ENCODE assay signal across 16 cellular contexts in genomic region chr6:127481628-127482027, GRCh38. TPM values are rescaled to one million over a fixed set of nuclear protein-coding genes. Genes with fewer than 3 reads are reported as not detected.
A peak's percentile ranks its signal among the peaks of the same experiment; 100 is the strongest.
DNase-seq lines count a peak whose midpoint lies in the region; ATAC-seq and TF ChIP-seq lines count a peak whose summit lies in the region.
"Had no signal": no experiment of that assay in that cellular context is flagged by ENCODE, and none has a peak within 500 bp of the region (broad histone marks: within the 10 kb centered on the region; RNA-seq: fewer than 3 reads in every experiment).

No MANE protein-coding gene starts in this region.

- TF ChIP-seq POLR2A in HCT116 (IDR thresholded peaks at IDR 0.05; ENCODE audit: borderline replicate concordance, extremely low read depth, insufficient read depth, insufficient read length) (no peak), esophagus squamous epithelium (IDR thresholded peaks at IDR 0.05) (no peak)

- no peaks in the 10 kb centered on the region for H3K79me2 ChIP-seq in HCT116 (ENCODE audit: insufficient read depth, low read length)
- no peaks in the 10 kb centered on the region for H3K79me2 ChIP-seq in SK-N-SH (ENCODE audit: insufficient read depth)

- 38% methylated on average over 4 of the region's 4 CpGs for WGBS in SK-N-SH (ENCODE audit: low lambda C conversion rate)
- 46 to 75% methylated on average over 4 of the region's 4 CpGs for WGBS in esophagus squamous epithelium, 2 donors

- H3K9ac ChIP-seq in HCT116 (ENCODE audit: low read length) (no peak overlapping the region), SK-N-SH (no peak overlapping the region)

- 0 out of 4 replicates have a peak, but pooled peaks of 1 of the 2 experiments have one; percentile 12 for TF ChIP-seq EP300 in SK-N-SH (IDR thresholded peaks at IDR 0.05; ENCODE audit: borderline replicate concordance in 1 of 2, low read depth in 1 of 2, low read length in 1 of 2)

- intact Hi-C loops in HCT116 (cut with micrococcal nuclease) (no loop called here), esophagus squamous epithelium (cut with DNase I) (no loop called here)

- H3K9me2 ChIP-seq in HCT116 (ENCODE audit: insufficient read depth): no peaks in the 10 kb centered on the region
- H3K9me2 ChIP-seq in SK-N-SH: no peaks in the 10 kb centered on the region

- TF ChIP-seq CTCF in HCT116 (IDR thresholded peaks at IDR 0.05 in 2 of 3, conservative IDR thresholded peaks at IDR 0.05 in 1 of 3; ENCODE audit: borderline replicate concordance in 1 of 3, insufficient read depth in 1 of 3, low read depth in 2 of 3, low read length in 2 of 3): no peak
- TF ChIP-seq CTCF in SK-N-SH (IDR thresholded peaks at IDR 0.05): no peak
- TF ChIP-seq CTCF in fibroblast of the aortic adventitia (IDR thresholded peaks at IDR 0.05; ENCODE audit: insufficient read depth, low read length): no peak
- TF ChIP-seq CTCF in retinal pigment epithelial cell (conservative IDR thresholded peaks at IDR 0.05; ENCODE audit: low read depth, low read length): no peak
- TF ChIP-seq CTCF in esophagus squamous epithelium (IDR thresholded peaks at IDR 0.05): no peak

- peaks cover 24% of the 10 kb centered on the region for H3F3A ChIP-seq in SK-N-SH (replicated peaks; ENCODE audit: insufficient read depth)

- H2AFZ ChIP-seq in HCT116 (ENCODE audit: low read depth, low read length, poor library complexity, severe bottlenecking) (no peak overlapping the region), SK-N-SH (ENCODE audit: low read depth) (no peak overlapping the region)

- H3K4me2 ChIP-seq in HCT116 (ENCODE audit: low read length): peak overlapping the region; percentile 13; the same call in 1 of the 2 replicates
- H3K4me2 ChIP-seq in SK-N-SH: no peak overlapping the region

- RAD21 ChIA-PET in HCT116 (lab: Charles Lee; ENCODE audit: low non-redundant PET in 1 of 2, low total read pairs in 2 of 2, uncharacterized antibody in 2 of 2, unreplicated experiment in 2 of 2): no interaction called here

- no peaks in the 10 kb centered on the region for H3K27me3 ChIP-seq in HCT116 (ENCODE audit: insufficient read depth, low read length)
- H3K27me3 ChIP-seq in SK-N-SH (ENCODE audit: insufficient read depth): no peaks in the 10 kb centered on the region
- no peaks in the 10 kb centered on the region for H3K27me3 ChIP-seq in esophagus squamous epithelium
- H3K27me3 ChIP-seq: ascending aorta, SJCRH30 had no signal

- peak; percentile 38; the same call in 1 of the 2 replicates for ATAC-seq in HCT116
- no peak for ATAC-seq in GM18909 (IDR thresholded peaks at IDR 0.05; ENCODE audit: poor library complexity, unreplicated experiment)
- ATAC-seq: naive thymus-derived CD4-positive, alpha-beta T cell; sciatic nerve had no signal

- POLR2A ChIA-PET in HCT116 (lab: Charles Lee): no interaction called here
- POLR2A ChIA-PET in SK-N-SH (lab: Yijun Ruan, JAX): no interaction called here

- peaks cover 0 to 10% of the 10 kb centered on the region in 2 experiments; a peak in 1 of 4 replicates for H3K4me1 ChIP-seq in HCT116 (ENCODE audit: control insufficient read depth in 1 of 2, insufficient read depth in 2 of 2, low read length in 2 of 2)
- H3K4me1 ChIP-seq in SK-N-SH (ENCODE audit: control insufficient read depth in 1 of 2, insufficient read depth in 2 of 2, low read depth in 1 of 2, low read length in 1 of 2): peaks cover 0 to 13% of the 10 kb centered on the region in 2 experiments; a peak in 1 of 4 replicates
- peaks cover 3 to 14% (median 5%) of the 10 kb centered on the region in 3 donors for H3K4me1 ChIP-seq in esophagus squamous epithelium
- H3K4me1 ChIP-seq: ascending aorta, SJCRH30 had no signal

- no TSS peak for BruUV-seq in HCT116 (replicated peaks; lab: Mats Ljungman, UMichigan)

- no peaks in the 10 kb centered on the region for H4K20me1 ChIP-seq in HCT116 (ENCODE audit: insufficient read depth)
- H4K20me1 ChIP-seq in SK-N-SH (ENCODE audit: insufficient read depth): no peaks in the 10 kb centered on the region

- DNase-seq in HCT116 (ENCODE audit: low read depth, low spot score): no peak
- DNase-seq in SK-N-SH: no peak
- DNase-seq in fibroblast of the aortic adventitia (ENCODE audit: low read depth): peak; percentile 81
- peak; percentile 47 for DNase-seq in retinal pigment epithelial cell (ENCODE audit: low read depth)
- DNase-seq in NOMO-1 treated with dmso at 0.1 percent for 144 hours (lab: John Stamatoyannopoulos, UW; ENCODE audit: unreplicated experiment): no peak
- DNase-seq in esophagus squamous epithelium (lab: John Stamatoyannopoulos, UW): no peak
- DNase-seq: activated CD4-positive, alpha-beta T cell treated with anti-CD3 and anti-CD28 coated beads for 1 hour; activated T-cell treated with anti-CD3 and anti-CD28 coated beads, Interleukin-2, amount 50 U/mL, for 48 hours; immature natural killer cell; naive thymus-derived CD4-positive, alpha-beta T cell; NCI-H1092 treated with DMSO at 0.1 percent for 48 hours; NCI-H524; SJCRH30 had no signal

- H3K27ac ChIP-seq in HCT116 (ENCODE audit: low read depth, low read length) (no peak overlapping the region), SK-N-SH (ENCODE audit: low read depth in 2 of 2, low read length in 1 of 2) (peak overlapping the region in 1 of 2 experiments; percentile 30; a peak in 2 of 4 replicates), esophagus squamous epithelium (no peak overlapping the region)
- H3K27ac ChIP-seq: ascending aorta, SJCRH30 had no signal

- no peaks in the 10 kb centered on the region for H3K9me3 ChIP-seq in HCT116 (ENCODE audit: control insufficient read depth in 1 of 2, insufficient read depth in 1 of 2, low read depth in 1 of 2, low read length in 2 of 2)
- no peaks in the 10 kb centered on the region for H3K9me3 ChIP-seq in SK-N-SH
- H3K9me3 ChIP-seq in esophagus squamous epithelium: no peaks in the 10 kb centered on the region
- H3K9me3 ChIP-seq: ascending aorta, SJCRH30 had no signal

- TF ChIP-seq RAD21 in HCT116 (IDR thresholded peaks at IDR 0.05; ENCODE audit: low read depth): no peak
- no peak for TF ChIP-seq RAD21 in SK-N-SH (IDR thresholded peaks at IDR 0.05; ENCODE audit: low read length)

- H3K36me3 ChIP-seq in HCT116 (ENCODE audit: control insufficient read depth in 1 of 2, insufficient read depth in 2 of 2, low read length in 2 of 2) (no peaks in the 10 kb centered on the region), SK-N-SH (replicated peaks in 1 of 2; ENCODE audit: control insufficient read depth in 1 of 2, insufficient read depth in 2 of 2, low read length in 1 of 2) (peaks cover 12 to 48% of the 10 kb centered on the region in 2 experiments), esophagus squamous epithelium (no peaks in the 10 kb centered on the region)
- H3K36me3 ChIP-seq: ascending aorta, SJCRH30 had no signal

- CTCF ChIA-PET in HCT116 (lab: Charles Lee) (no interaction called here), SK-N-SH (lab: Yijun Ruan, JAX) (interaction anchor here (1.4 to 5.0 kb wide), 3 partner anchors 15 to 57 kb away, joined by 3 to 26 read pairs (median 8); no protein-coding TSS in a partner anchor)

- H3K4me3 ChIP-seq in HCT116 (replicated peaks in 1 of 2; ENCODE audit: low read depth in 1 of 2, low read length in 2 of 2): no peak overlapping the region
- no peak overlapping the region for H3K4me3 ChIP-seq in SK-N-SH (ENCODE audit: low read depth in 2 of 2, low read length in 1 of 2)
- no peak overlapping the region for H3K4me3 ChIP-seq in fibroblast of the aortic adventitia (ENCODE audit: low read depth, low read length)
- no peak overlapping the region for H3K4me3 ChIP-seq in retinal pigment epithelial cell (ENCODE audit: low read length)
- no peak overlapping the region for H3K4me3 ChIP-seq in esophagus squamous epithelium
- H3K4me3 ChIP-seq: ascending aorta, SJCRH30 had no signal

TF ChIP-seq in HCT116, 20 proteins besides CTCF, POLR2A, EP300 and RAD21 (continues in another document):
- TF ChIP-seq TCF7L2 (IDR thresholded peaks at IDR 0.05; ENCODE audit: borderline replicate concordance, extremely low read depth, insufficient read depth, insufficient read length): no peak
- no peak for TF ChIP-seq SRF (IDR thresholded peaks at IDR 0.05; ENCODE audit: low read depth)
- no peak for TF ChIP-seq ELF1 (IDR thresholded peaks at IDR 0.05; ENCODE audit: borderline replicate concordance, low read depth)
- TF ChIP-seq FOSL1 (IDR thresholded peaks at IDR 0.05; ENCODE audit: low read depth): peak; percentile 39; the same call in 1 of the 2 replicates
- TF ChIP-seq CEBPB (IDR thresholded peaks at IDR 0.05; ENCODE audit: low read depth): 0 out of 2 replicates have a peak, but pooled peaks have one; percentile 30
- no peak for TF ChIP-seq EGR1 (IDR thresholded peaks at IDR 0.05; ENCODE audit: low read depth)
- TF ChIP-seq EZH2phosphoT487 (IDR thresholded peaks at IDR 0.05; ENCODE audit: borderline replicate concordance): no peak
- TF ChIP-seq, protein P1, sequence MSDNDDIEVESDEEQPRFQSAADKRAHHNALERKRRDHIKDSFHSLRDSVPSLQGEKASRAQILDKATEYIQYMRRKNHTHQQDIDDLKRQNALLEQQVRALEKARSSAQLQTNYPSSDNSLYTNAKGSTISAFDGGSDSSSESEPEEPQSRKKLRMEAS (IDR thresholded peaks at IDR 0.05): no peak

TF ChIP-seq in SK-N-SH, 30 proteins besides CTCF, POLR2A, EP300 and RAD21 (continues in another document):
- TF ChIP-seq RXRA (IDR thresholded peaks at IDR 0.05; ENCODE audit: borderline replicate concordance, low read depth): 0 out of 2 replicates have a peak, but pooled peaks have one; percentile 54
- TF ChIP-seq FOXM1 (IDR thresholded peaks at IDR 0.05; ENCODE audit: low read depth): no peak
- TF ChIP-seq YY1 (IDR thresholded peaks at IDR 0.05; ENCODE audit: low read depth): no peak
- TF ChIP-seq IRF3 (IDR thresholded peaks at IDR 0.05; ENCODE audit: low read depth, low read length): no peak
- TF ChIP-seq JUND (IDR thresholded peaks at IDR 0.05): peak; percentile 36; the same call in 1 of the 2 replicates
- TF ChIP-seq FOXJ3 (CRISPR knock-in tag; IDR thresholded peaks at IDR 0.05): no peak
- TF ChIP-seq CHD2 (IDR thresholded peaks at IDR 0.05; ENCODE audit: low read length, partially characterized antibody): no peak

RNA-seq across cellular contexts. Expression of gene KIAA0408, which starts 22.4 kb away (rescaled TPM):
- total RNA-seq in HCT116 (2021; ENCODE audit: unreplicated experiment) (0.25 TPM), fibroblast of the aortic adventitia (ENCODE audit: low replicate concordance) (1.5 and 12.8 TPM in 2 replicates), esophagus squamous epithelium (10 to 100 TPM in 1 of 4 donors, 1 to 10 TPM in 1, under 1 TPM in 2; 0.34 to 16.4 (median 2.0) TPM)
- polyA plus RNA-seq in HCT116 (2012): 0.05 TPM in 1 of 2 replicates, not detected in the other
- polyA plus RNA-seq in SK-N-SH (2012; rRNA removed): 4.0 and 5.9 TPM in 2 replicates
- 4.4 and 4.5 TPM in 2 replicates for polyA plus RNA-seq in SK-N-SH (2012; cell fraction: cytosol; rRNA removed)
- polyA plus RNA-seq in SK-N-SH (2012; cell fraction: nucleus; rRNA removed): 9.3 and 20.8 TPM in 2 replicates
- total RNA-seq: ascending aorta had no signal
- polyA plus RNA-seq: immature natural killer cell had no signal

Comparison
In these comparisons a context has a peak if more than half of its experiments do, and no peak if none do; other contexts are left out.
1. DNase-seq: peak in fibroblast of the aortic adventitia (single experiment) and retinal pigment epithelial cell (single experiment); none in HCT116 (single experiment), SK-N-SH (single experiment), NOMO-1 treated with dmso at 0.1 percent for 144 hours (single experiment) and esophagus squamous epithelium (single experiment).
2. Of the 11 proteins assayed by ChIP-seq in both SK-N-SH and HCT116: peak only in SK-N-SH: none; only in HCT116: none; in both: JUND; in neither: 10.